7 cellular contexts compared by ENCODE assay signal in genomic region chr11:8523396-8523795, GRCh38.
"Had no signal": no experiment of that assay in that cellular context is flagged by ENCODE, and none has a peak within 500 bp of the region (broad histone marks: within the 10 kb centered on the region; RNA-seq: fewer than 3 reads in every experiment).

No MANE protein-coding gene starts in this region.

- H3K27ac Mint-ChIP-seq: IgD-negative memory B cell had no signal

- H3K27ac ChIP-seq: HL-60 had no signal

- H3K27me3 Mint-ChIP-seq: IgD-negative memory B cell had no signal

- DNase-seq: IMR-90, KBM-7 had no signal

- H3K36me3 Mint-ChIP-seq: IgD-negative memory B cell had no signal

- H3K4me3 ChIP-seq: K562 had no signal

- H3K4me1 Mint-ChIP-seq: IgD-negative memory B cell had no signal

- FAIRE-seq: HepG2, HTR-8/SVneo, K562 had no signal
